1 cellular context compared by ENCODE assay signal in the genomic region with DNA sequence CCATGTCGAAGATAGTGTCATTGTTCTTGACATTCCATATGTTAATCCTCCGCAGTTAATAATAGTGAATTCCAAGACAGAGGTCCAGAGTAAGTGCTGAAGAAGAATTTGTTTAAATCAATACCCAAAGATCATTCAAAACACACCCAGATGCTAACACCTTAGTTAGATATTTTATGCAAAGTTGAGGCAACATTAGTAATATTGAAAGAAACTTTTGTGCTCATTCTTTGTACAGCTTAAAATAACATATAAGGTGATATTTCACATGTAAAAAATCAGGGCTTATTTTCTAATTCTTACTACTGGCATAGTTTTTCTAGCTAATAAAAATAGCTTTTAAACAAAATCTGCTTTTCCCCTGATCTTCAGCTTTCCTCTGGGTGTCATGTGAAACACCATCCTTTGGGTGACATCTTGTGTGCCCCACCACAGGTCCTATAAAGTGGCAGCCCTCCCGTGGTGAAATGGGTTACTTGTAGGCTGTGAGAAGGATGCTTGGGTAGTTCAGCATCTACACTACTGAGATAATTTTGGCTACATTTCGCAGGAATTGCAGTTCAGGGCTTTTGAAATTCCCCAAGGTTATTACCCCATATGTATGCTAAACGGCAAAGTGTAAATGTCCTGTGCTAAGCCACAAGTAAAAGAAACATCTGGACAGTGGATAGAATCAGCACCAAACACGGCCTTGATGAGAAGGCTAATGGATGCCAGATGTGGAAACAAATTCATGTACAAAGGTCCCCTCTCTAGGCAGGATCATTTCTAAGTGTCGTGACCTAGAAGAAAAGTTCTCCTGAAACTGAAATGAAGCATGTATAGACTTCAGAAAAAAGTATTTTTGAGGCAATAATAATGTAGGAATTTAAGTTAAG.
TF ChIP-seq lines count a peak whose summit lies in the region.

No MANE protein-coding gene starts in this region.

TF ChIP-seq in HepG2, 621 proteins besides CTCF, POLR2A, EP300 and RAD21 (continued from another document):
- no peak for TF ChIP-seq HDAC6 (IDR thresholded peaks at IDR 0.05; ENCODE audit: low read depth, low read length)
- no peak for TF ChIP-seq ZNF280D (CRISPR knock-in tag; IDR thresholded peaks at IDR 0.05)
- TF ChIP-seq CENPT (CRISPR knock-in tag; IDR thresholded peaks at IDR 0.05; ENCODE audit: low read depth) = no peak
- no peak for TF ChIP-seq BRCA1 (CRISPR knock-in tag; IDR thresholded peaks at IDR 0.05)
- TF ChIP-seq, protein P1, sequence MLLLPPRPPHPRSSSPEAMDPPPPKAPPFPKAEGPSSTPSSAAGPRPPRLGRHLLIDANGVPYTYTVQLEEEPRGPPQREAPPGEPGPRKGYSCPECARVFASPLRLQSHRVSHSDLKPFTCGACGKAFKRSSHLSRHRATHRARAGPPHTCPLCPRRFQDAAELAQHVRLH (CRISPR knock-in tag; IDR thresholded peaks at IDR 0.05; ENCODE audit: borderline replicate concordance, low read depth) = no peak
- no peak for TF ChIP-seq ZBTB1 (CRISPR knock-in tag; IDR thresholded peaks at IDR 0.05; ENCODE audit: borderline replicate concordance)
- no peak for TF ChIP-seq ZC3H13 (CRISPR knock-in tag; IDR thresholded peaks at IDR 0.05)
- no peak for TF ChIP-seq TRIM24 (CRISPR knock-in tag; IDR thresholded peaks at IDR 0.05)
- TF ChIP-seq ZNF383 (CRISPR knock-in tag; IDR thresholded peaks at IDR 0.05; ENCODE audit: borderline replicate concordance) = no peak
